ENCODE assay signal across 14 cellular contexts in genomic region chr16:25210758-25211157, GRCh38. TPM values are rescaled to one million over a fixed set of nuclear protein-coding genes. Genes with fewer than 3 reads are reported as not detected.
A peak's percentile ranks its signal among the peaks of the same experiment; 100 is the strongest.
DNase-seq lines count a peak whose midpoint lies in the region; ATAC-seq, FAIRE-seq and TF ChIP-seq lines count a peak whose summit lies in the region.
"Had no signal": no experiment of that assay in that cellular context is flagged by ENCODE, and none has a peak within 500 bp of the region (broad histone marks: within the 10 kb centered on the region; RNA-seq: fewer than 3 reads in every experiment).

No MANE protein-coding gene starts in this region.

- BruUV-seq in OCI-LY7 (replicated peaks; lab: Mats Ljungman, UMichigan) = no TSS peak

- peaks cover 3% of the 10 kb centered on the region for H3K27me3 Mint-ChIP-seq in T-helper 2 cell treated with Interferon-gamma antibody and Interleukin-4, amounts not matched to agents 5 μg/mL and 100 μg/mL, for 36 hours (ENCODE audit: low read depth)

- no peak overlapping the region for H3K4me3 Mint-ChIP-seq in T-helper 2 cell treated with Interferon-gamma antibody and Interleukin-4, amounts not matched to agents 5 μg/mL and 100 μg/mL, for 36 hours

- peaks cover 2% of the 10 kb centered on the region for H3K4me1 Mint-ChIP-seq in T-helper 2 cell treated with Interferon-gamma antibody and Interleukin-4, amounts not matched to agents 5 μg/mL and 100 μg/mL, for 36 hours (ENCODE audit: low read depth)

- no peaks in the 10 kb centered on the region for H3K79me2 ChIP-seq in OCI-LY7 (ENCODE audit: insufficient read depth, low read depth, low read length)

- no peak overlapping the region for H3K4me2 ChIP-seq in OCI-LY7 (ENCODE audit: low read length)

- no peak for FAIRE-seq in bronchial epithelial cell (lab: Jason Lieb, UNC)
- FAIRE-seq: A204.1 had no signal

- H4K20me1 ChIP-seq in OCI-LY7 (ENCODE audit: insufficient read depth, low read length) = no peaks in the 10 kb centered on the region

- CTCF ChIA-PET in OCI-LY7 (lab: Charles Lee; ENCODE audit: unreplicated experiment) = interaction anchor here (0.5 kb wide), 1 partner anchor 56 kb away, joined by 3 read pairs; no protein-coding TSS in a partner anchor

- intact Hi-C loops in OCI-LY7 (cut with micrococcal nuclease; ENCODE audit: unreplicated experiment) = no loop called here

- H3K9me3 Mint-ChIP-seq in T-helper 2 cell treated with Interferon-gamma antibody and Interleukin-4, amounts not matched to agents 5 μg/mL and 100 μg/mL, for 36 hours = no peaks in the 10 kb centered on the region

- H3K36me3 ChIP-seq in bronchial epithelial cell (ENCODE audit: control insufficient read depth, insufficient read depth, low read length) = no peaks in the 10 kb centered on the region
- no peaks in the 10 kb centered on the region for H3K36me3 ChIP-seq in OCI-LY7 (ENCODE audit: insufficient read depth, low read length)

- H3K36me3 Mint-ChIP-seq in T-helper 2 cell treated with Interferon-gamma antibody and Interleukin-4, amounts not matched to agents 5 μg/mL and 100 μg/mL, for 36 hours (ENCODE audit: low read depth) = no peaks in the 10 kb centered on the region

- H3K27ac Mint-ChIP-seq in T-helper 2 cell treated with Interferon-gamma antibody and Interleukin-4, amounts not matched to agents 5 μg/mL and 100 μg/mL, for 36 hours = no peak overlapping the region

- no peak overlapping the region for H3K27ac ChIP-seq in OCI-LY7 (ENCODE audit: low read depth, low read length, poor library complexity, severe bottlenecking)
- H3K27ac ChIP-seq: skin epidermis had no signal

- no peaks in the 10 kb centered on the region for H3K27me3 ChIP-seq in bronchial epithelial cell (ENCODE audit: control insufficient read depth, insufficient read depth, low read length)

- no peak overlapping the region for H2AFZ ChIP-seq in OCI-LY7 (ENCODE audit: low read length)

- H3K4me3 ChIP-seq in bronchial epithelial cell (ENCODE audit: low read depth, low read length) = no peak overlapping the region
- no peak overlapping the region for H3K4me3 ChIP-seq in retinal pigment epithelial cell (ENCODE audit: low read length)
- H3K4me3 ChIP-seq in OCI-LY7 (ENCODE audit: low read depth, low read length, poor library complexity, severe bottlenecking) = no peak overlapping the region
- H3K4me3 ChIP-seq: skin epidermis had no signal

- H3K4me1 ChIP-seq in OCI-LY7 (ENCODE audit: insufficient read depth, low read length, poor library complexity, severe bottlenecking) = no peaks in the 10 kb centered on the region

- DNase-seq in T-helper 2 cell treated with Interferon-gamma antibody and Interleukin-4, amounts not matched to agents 5 μg/mL and 100 μg/mL, for 36 hours (ENCODE audit: low spot score) = peak; percentile 8
- DNase-seq in T-helper 2 cell = no peak
- DNase-seq in NCI-H226 = peak; percentile 83
- peak; percentile 21 for DNase-seq in bronchial epithelial cell (ENCODE audit: low read depth)
- peak; percentile 56 for DNase-seq in retinal pigment epithelial cell (ENCODE audit: low read depth)
- DNase-seq in left lobe of liver (ENCODE audit: low spot score) = no peak
- DNase-seq in OCI-LY7 (ENCODE audit: low spot score) = no peak
- DNase-seq: activated CD4-positive, CD25-positive, alpha-beta regulatory T cell; activated naive CD4-positive, alpha-beta T cell treated with anti-CD3 and anti-CD28 coated beads, Interleukin-2, amount 50 U/mL, for 16 hours; effector CD8-positive, alpha-beta T cell; NCI-H1930 had no signal

- no peaks in the 10 kb centered on the region for H3K9me3 ChIP-seq in OCI-LY7 (ENCODE audit: low read length)

- ATAC-seq in HG03039 (IDR thresholded peaks at IDR 0.05; ENCODE audit: unreplicated experiment) (no peak), left lobe of liver (no peak)

- TF ChIP-seq CTCF in bronchial epithelial cell (IDR thresholded peaks at IDR 0.05; ENCODE audit: insufficient read depth, low read length, severe bottlenecking) = no peak
- no peak for TF ChIP-seq CTCF in retinal pigment epithelial cell (conservative IDR thresholded peaks at IDR 0.05; ENCODE audit: low read depth, low read length)
- TF ChIP-seq CTCF in OCI-LY7 (conservative IDR thresholded peaks at IDR 0.05; ENCODE audit: low read length) = no peak

- POLR2A ChIA-PET in OCI-LY7 (lab: Charles Lee) = no interaction called here

- H3K9me2 ChIP-seq in OCI-LY7 (ENCODE audit: insufficient read depth, low read length) = no peaks in the 10 kb centered on the region

RNA-seq across cellular contexts. Expression of gene AQP8, which starts 6.0 kb away (rescaled TPM):
- total RNA-seq in bronchial epithelial cell = not detected in 2 replicates
- total RNA-seq in left lobe of liver = 0.20 TPM
- not detected in 2 replicates for total RNA-seq in OCI-LY7 (2014; rRNA removed; shearing (Covaris generic))
- not detected in 2 replicates for total RNA-seq in OCI-LY7 (2022)

RNA-seq across cellular contexts. Expression of gene ZKSCAN2, which starts 46.9 kb away (rescaled TPM):
- total RNA-seq in bronchial epithelial cell (1.8 and 3.4 TPM in 2 replicates), left lobe of liver (2.1 TPM), OCI-LY7 (2022) (11.7 and 12.5 TPM in 2 replicates)
- total RNA-seq in OCI-LY7 (2014; rRNA removed; shearing (Covaris generic)) = 7.6 and 10.1 TPM in 2 replicates

Comparison
In these comparisons a context has a peak if more than half of its experiments do, and no peak if none do; other contexts are left out.
1. DNase-seq: peak in T-helper 2 cell treated with Interferon-gamma antibody and Interleukin-4, amounts not matched to agents 5 μg/mL and 100 μg/mL, for 36 hours (single experiment), NCI-H226 (single experiment), bronchial epithelial cell (single experiment) and retinal pigment epithelial cell (single experiment); none in T-helper 2 cell (0 of 5), left lobe of liver (single experiment) and OCI-LY7 (single experiment).